1 cellular context compared by ENCODE assay signal in genomic region chr5:178786859-178787499, GRCh38.
TF ChIP-seq lines count a peak whose summit lies in the region.

No MANE protein-coding gene starts in this region.

TF ChIP-seq in IMR-90, 13 proteins besides CTCF, POLR2A, EP300 and RAD21:
- TF ChIP-seq MXI1 (IDR thresholded peaks at IDR 0.05; ENCODE audit: borderline replicate concordance, low read depth, low read length) (no peak), FOS (IDR thresholded peaks at IDR 0.05; ENCODE audit: low read depth, low read length) (no peak), MAZ (IDR thresholded peaks at IDR 0.05; ENCODE audit: borderline replicate concordance, low read depth, low read length) (no peak), CHD1 (IDR thresholded peaks at IDR 0.05; ENCODE audit: low read depth, low read length) (no peak), NFE2L2 (IDR thresholded peaks at IDR 0.05; ENCODE audit: low read depth, low read length) (no peak), BHLHE40 (IDR thresholded peaks at IDR 0.05; ENCODE audit: low read depth, low read length) (peak; percentile 78; the same call in 1 of the 2 replicates), MAFK (IDR thresholded peaks at IDR 0.05; ENCODE audit: low read depth, low read length) (peak; percentile 54; the same call in 1 of the 2 replicates), RCOR1 (IDR thresholded peaks at IDR 0.05; ENCODE audit: insufficient replicate concordance, low read length) (no peak), ELK1 (IDR thresholded peaks at IDR 0.05; ENCODE audit: borderline replicate concordance, low read depth, low read length) (no peak), SMC3 (IDR thresholded peaks at IDR 0.05; ENCODE audit: low read depth, low read length) (no peak)
